In genomic region chr6:78629154-78629721, GRCh38 we compare ENCODE assay signal across 9 cellular contexts.
DNase-seq lines count a peak whose midpoint lies in the region; ATAC-seq lines count a peak whose summit lies in the region.
"Had no signal": no experiment of that assay in that cellular context is flagged by ENCODE, and none has a peak within 500 bp of the region (broad histone marks: within the 10 kb centered on the region; RNA-seq: fewer than 3 reads in every experiment).

No MANE protein-coding gene starts in this region.

- no peak for ATAC-seq in GM18520 (IDR thresholded peaks at IDR 0.05; ENCODE audit: unreplicated experiment)
- ATAC-seq in HG02798 (IDR thresholded peaks at IDR 0.05; ENCODE audit: poor library complexity, unreplicated experiment), result no peak

- no peaks in the 10 kb centered on the region for H3K36me3 ChIP-seq in ES-I3 (ENCODE audit: insufficient read depth, low read length)

- DNase-seq in astrocyte of the hippocampus (ENCODE audit: low read depth, low spot score) (peak; percentile 42), iPS-NIHi11 (ENCODE audit: low spot score) (peak; percentile 10), skeletal muscle cell (ENCODE audit: low read depth) (no peak), NCI-H1930 (lab: John Stamatoyannopoulos, UW) (no peak), T-helper 9 cell (no peak)
- DNase-seq: activated naive CD4-positive, alpha-beta T cell treated with anti-CD3 and anti-CD28 coated beads for 36 hours had no signal

- H3K4me1 ChIP-seq in ES-I3 (ENCODE audit: insufficient read depth, low read length), result no peaks in the 10 kb centered on the region

- H3K4me3 ChIP-seq in skeletal muscle cell (ENCODE audit: low read depth, low read length), result peak overlapping the region; percentile 34

- H3K9ac ChIP-seq in ES-I3 (ENCODE audit: low read depth, low read length), result peak overlapping the region; percentile 29; the same call in 1 of the 2 replicates

- no peaks in the 10 kb centered on the region for H3K9me3 ChIP-seq in ES-I3 (ENCODE audit: control insufficient read depth, insufficient read depth, low read length)

Comparison
In these comparisons a context has a peak if more than half of its experiments do, and no peak if none do; other contexts are left out.
1. DNase-seq: peak in astrocyte of the hippocampus (single experiment) and iPS-NIHi11 (single experiment); none in skeletal muscle cell (single experiment), NCI-H1930 (0 of 2) and T-helper 9 cell (single experiment).